In genomic region chr16:87847785-87848675, GRCh38 we compare ENCODE assay signal across 1 cellular context.
TF ChIP-seq lines count a peak whose summit lies in the region.

No MANE protein-coding gene starts in this region.

TF ChIP-seq in HepG2, 621 proteins besides CTCF, POLR2A, EP300 and RAD21 (continued from another document):
- TF ChIP-seq IRF1 (CRISPR knock-in tag; IDR thresholded peaks at IDR 0.05; ENCODE audit: low read depth) (no peak), ZNF460 (CRISPR knock-in tag; IDR thresholded peaks at IDR 0.05; ENCODE audit: borderline replicate concordance) (no peak; the same call in 1 of the 2 replicates), BCL6 (CRISPR knock-in tag; IDR thresholded peaks at IDR 0.05) (peak; percentile 73), STAT6 (CRISPR knock-in tag; IDR thresholded peaks at IDR 0.05; ENCODE audit: borderline replicate concordance) (peak; percentile 76; the same call in 1 of the 2 replicates), FLYWCH1 (CRISPR knock-in tag; IDR thresholded peaks at IDR 0.05) (no peak), NFYB (CRISPR knock-in tag; IDR thresholded peaks at IDR 0.05) (peak; percentile 46; the same call in 1 of the 2 replicates), KLF16 (CRISPR knock-in tag; IDR thresholded peaks at IDR 0.05) (peak in 1 of 2 experiments; percentile 70; a peak in 2 of 4 replicates), PBX3 (CRISPR knock-in tag; IDR thresholded peaks at IDR 0.05; ENCODE audit: borderline replicate concordance) (no peak), ZNF687 (CRISPR knock-in tag; IDR thresholded peaks at IDR 0.05) (peak; percentile 96), RFX3 (CRISPR knock-in tag; IDR thresholded peaks at IDR 0.05) (no peak), RCOR2 (CRISPR knock-in tag; IDR thresholded peaks at IDR 0.05) (peak; percentile 52), KIAA2018 (CRISPR knock-in tag; IDR thresholded peaks at IDR 0.05; ENCODE audit: borderline replicate concordance) (no peak), NR2C2 (CRISPR knock-in tag; IDR thresholded peaks at IDR 0.05; ENCODE audit: borderline replicate concordance) (peak; percentile 89), ARID4A (CRISPR knock-in tag; IDR thresholded peaks at IDR 0.05; ENCODE audit: borderline replicate concordance) (peak; percentile 65; the same call in 1 of the 2 replicates), HNRNPLL (IDR thresholded peaks at IDR 0.05; ENCODE audit: low read depth, low read length, poor library complexity, severe bottlenecking) (peak; percentile 35)
